ENCODE assay signal across 8 cellular contexts in the genomic region with DNA sequence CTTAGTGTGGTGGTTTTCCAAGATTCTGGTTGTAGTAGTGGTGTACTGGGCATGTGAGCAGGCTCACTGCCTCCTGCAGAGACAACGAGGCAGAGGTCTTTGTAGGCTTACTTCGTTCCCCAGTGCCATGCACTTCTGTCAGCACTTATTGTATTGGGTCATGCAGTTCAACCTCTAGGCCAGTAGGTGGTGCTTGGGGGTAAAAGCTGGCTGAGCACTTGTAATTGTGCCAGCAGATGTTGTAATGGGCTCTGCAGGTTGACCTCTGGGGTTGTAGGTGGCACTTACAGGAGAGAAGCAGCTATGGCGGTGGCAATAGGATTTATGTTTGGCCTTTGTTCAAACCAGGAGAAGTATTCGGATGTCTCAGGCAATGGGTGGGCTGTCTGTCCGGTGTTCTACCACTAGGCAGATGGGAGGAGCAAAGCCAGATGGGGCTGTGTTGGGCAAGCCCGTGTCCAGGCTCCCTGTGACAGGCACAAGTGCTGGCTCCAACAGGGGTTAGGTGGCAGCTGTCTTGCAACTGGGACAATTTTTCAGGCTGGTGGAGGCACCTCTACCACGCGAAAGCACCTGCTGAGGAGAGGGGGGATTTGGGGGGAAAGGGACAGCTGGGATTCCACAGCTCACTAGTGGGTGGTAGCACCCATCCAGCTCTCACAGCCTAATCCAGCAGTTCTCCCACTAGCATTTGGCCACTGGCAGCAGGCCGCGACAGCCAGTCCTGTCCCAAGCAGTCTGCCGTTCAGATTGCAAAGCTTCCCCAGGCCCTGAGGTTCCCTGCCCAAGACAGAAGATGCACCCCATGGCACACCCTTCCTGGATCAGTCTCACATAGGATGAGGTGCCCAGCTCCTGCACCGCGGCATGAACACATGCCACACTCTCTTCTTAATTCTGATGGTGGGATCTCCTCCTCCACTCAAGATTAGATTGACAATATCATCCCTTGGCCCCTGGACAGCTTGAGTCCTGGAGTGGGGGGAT.
A peak's percentile ranks its signal among the peaks of the same experiment; 100 is the strongest.
DNase-seq lines count a peak whose midpoint lies in the region; ATAC-seq and TF ChIP-seq lines count a peak whose summit lies in the region.

No MANE protein-coding gene starts in this region.

- POLR2A ChIA-PET in naive thymus-derived CD4-positive, alpha-beta T cell (lab: Charles Lee): no interaction called here

- DNase-seq in D341Med (ENCODE audit: low spot score) (peak; percentile 69), NCI-H460 (ENCODE audit: extremely low read depth, low read depth) (peak; percentile 53), esophagus muscularis mucosa (ENCODE audit: extremely low spot score) (no peak), ureter (ENCODE audit: low spot score) (peak; percentile 60)
- DNase-seq in activated CD4-positive, alpha-beta T cell treated with anti-CD3 and anti-CD28 coated beads for 48 hours: peak; percentile 56
- peak in 7 of 9 donors; percentile 8 to 38 (median 17) for DNase-seq in naive thymus-derived CD4-positive, alpha-beta T cell

- TF ChIP-seq CTCF in esophagus muscularis mucosa (IDR thresholded peaks at IDR 0.05): peak; percentile 76 to 93 (median 76)

- H3K27ac ChIP-seq in esophagus muscularis mucosa (replicated peaks in 1 of 4): no peak overlapping the region
- no peak overlapping the region for H3K27ac ChIP-seq in naive thymus-derived CD4-positive, alpha-beta T cell (ENCODE audit: low read depth, low read length)

- CTCF ChIA-PET in naive thymus-derived CD4-positive, alpha-beta T cell (lab: Charles Lee): no interaction called here

- no peak overlapping the region for H3K27ac Mint-ChIP-seq in naive thymus-derived CD4-positive, alpha-beta T cell

- H3K9me3 ChIP-seq in esophagus muscularis mucosa: no peaks in the 10 kb centered on the region
- H3K9me3 ChIP-seq in naive thymus-derived CD4-positive, alpha-beta T cell (ENCODE audit: control insufficient read depth in 2 of 3, low read length in 3 of 3): no peaks in the 10 kb centered on the region

- H3K4me1 ChIP-seq in esophagus muscularis mucosa: no peaks in the 10 kb centered on the region
- H3K4me1 ChIP-seq in naive thymus-derived CD4-positive, alpha-beta T cell (ENCODE audit: control insufficient read depth in 2 of 2, insufficient read depth in 2 of 2, low read length in 2 of 2): no peaks in the 10 kb centered on the region

- ATAC-seq in GM19438 (IDR thresholded peaks at IDR 0.05; ENCODE audit: low read depth, unreplicated experiment): peak; percentile 94
- peak; percentile 100 for ATAC-seq in HG03354 (IDR thresholded peaks at IDR 0.05; ENCODE audit: poor library complexity, severe bottlenecking, unreplicated experiment)
- ATAC-seq in naive thymus-derived CD4-positive, alpha-beta T cell: peak; percentile 86

- 79% methylated on average over 12 of the region's 13 CpGs for WGBS in esophagus muscularis mucosa

- peaks cover 0 to 2% (median 0%) of the 10 kb centered on the region in 11 donors for H3K9me3 Mint-ChIP-seq in naive thymus-derived CD4-positive, alpha-beta T cell

- H3K27me3 Mint-ChIP-seq in naive thymus-derived CD4-positive, alpha-beta T cell: peaks cover 5 to 26% (median 10%) of the 10 kb centered on the region in 5 donors

- peaks cover 0 to 1% (median 0%) of the 10 kb centered on the region in 4 donors for H3K27me3 ChIP-seq in esophagus muscularis mucosa
- H3K27me3 ChIP-seq in naive thymus-derived CD4-positive, alpha-beta T cell (ENCODE audit: control insufficient read depth in 2 of 2, insufficient read depth in 2 of 2, low read length in 2 of 2): no peaks in the 10 kb centered on the region

- H3K4me3 Mint-ChIP-seq in naive thymus-derived CD4-positive, alpha-beta T cell: no peak overlapping the region

- no peak for TF ChIP-seq EP300 in esophagus muscularis mucosa (IDR thresholded peaks at IDR 0.05)

- H3K4me3 ChIP-seq in esophagus muscularis mucosa: no peak overlapping the region
- no peak overlapping the region for H3K4me3 ChIP-seq in naive thymus-derived CD4-positive, alpha-beta T cell (ENCODE audit: low read length)

- intact Hi-C loops in esophagus muscularis mucosa (cut with DNase I): loop anchor here (2.0 kb wide), 1 partner anchor 365 kb away; no protein-coding TSS in a partner anchor
- intact Hi-C loops in naive thymus-derived CD4-positive, alpha-beta T cell (cut with micrococcal nuclease): loop anchor here in 1 of 2 donors (1.0 kb wide), 1 partner anchor 365 kb away; no protein-coding TSS in a partner anchor

- no peaks in the 10 kb centered on the region for H3K36me3 Mint-ChIP-seq in naive thymus-derived CD4-positive, alpha-beta T cell

- no peaks in the 10 kb centered on the region for H3K36me3 ChIP-seq in esophagus muscularis mucosa
- no peaks in the 10 kb centered on the region for H3K36me3 ChIP-seq in naive thymus-derived CD4-positive, alpha-beta T cell (ENCODE audit: control insufficient read depth in 2 of 3, insufficient read depth in 3 of 3, low read length in 3 of 3)

- peaks cover 0 to 4% (median 0%) of the 10 kb centered on the region in 7 donors for H3K4me1 Mint-ChIP-seq in naive thymus-derived CD4-positive, alpha-beta T cell

- no peak for TF ChIP-seq POLR2A in esophagus muscularis mucosa (IDR thresholded peaks at IDR 0.05; ENCODE audit: low read depth)
